8 cellular contexts compared by ENCODE assay signal in genomic region chr15:100438570-100438969, GRCh38.
DNase-seq lines count a peak whose midpoint lies in the region; ATAC-seq and TF ChIP-seq lines count a peak whose summit lies in the region.

No MANE protein-coding gene starts in this region.

- TF ChIP-seq CTCF in heart right ventricle (IDR thresholded peaks at IDR 0.05) = no peak

- peaks cover 0 to 7% (median 0%) of the 10 kb centered on the region in 9 donors for H3K4me1 ChIP-seq in heart right ventricle

- peak; percentile 38 for DNase-seq in HT-29 (ENCODE audit: low spot score)
- peak; percentile 52 for DNase-seq in SK-N-DZ (ENCODE audit: low spot score)
- DNase-seq in heart right ventricle = peak; percentile 66 to 75
- DNase-seq in stimulated activated CD4-positive, alpha-beta T cell treated with anti-CD3 and anti-CD28 coated beads, Interleukin-4, amount 100 ng/mL, for 4 hours = peak; percentile 13 to 24
- no peak for DNase-seq in dermis blood vessel endothelial cell
- no peak for DNase-seq in SW 1271 (lab: John Stamatoyannopoulos, UW)

- no peak overlapping the region for H3K4me3 ChIP-seq in heart right ventricle

- ATAC-seq in GM18858 (IDR thresholded peaks at IDR 0.05; ENCODE audit: unreplicated experiment) (peak; percentile 97), heart right ventricle (peak in 3 of 8 donors; percentile 53 to 61 (median 56)), HG03025 (IDR thresholded peaks at IDR 0.05; ENCODE audit: low FRiP score, unreplicated experiment) (no peak)

- no peaks in the 10 kb centered on the region for H3K36me3 ChIP-seq in heart right ventricle

- intact Hi-C loops in heart right ventricle (cut with DNase I) = no loop called here

- no peaks in the 10 kb centered on the region for H3K27me3 ChIP-seq in heart right ventricle

- no peaks in the 10 kb centered on the region for H3K9me3 ChIP-seq in heart right ventricle

- no peak overlapping the region for H3K27ac ChIP-seq in heart right ventricle

- 1 to 5% methylated on average over 2 of the region's 2 CpGs for WGBS in heart right ventricle, 2 donors

Comparison
In these comparisons a context has a peak if more than half of its experiments do, and no peak if none do; other contexts are left out.
1. DNase-seq: peak in HT-29 (single experiment), SK-N-DZ (single experiment), heart right ventricle (2 of 2) and stimulated activated CD4-positive, alpha-beta T cell treated with anti-CD3 and anti-CD28 coated beads, Interleukin-4, amount 100 ng/mL, for 4 hours (2 of 2); none in dermis blood vessel endothelial cell (single experiment) and SW 1271 (0 of 2).